In the genomic region with DNA sequence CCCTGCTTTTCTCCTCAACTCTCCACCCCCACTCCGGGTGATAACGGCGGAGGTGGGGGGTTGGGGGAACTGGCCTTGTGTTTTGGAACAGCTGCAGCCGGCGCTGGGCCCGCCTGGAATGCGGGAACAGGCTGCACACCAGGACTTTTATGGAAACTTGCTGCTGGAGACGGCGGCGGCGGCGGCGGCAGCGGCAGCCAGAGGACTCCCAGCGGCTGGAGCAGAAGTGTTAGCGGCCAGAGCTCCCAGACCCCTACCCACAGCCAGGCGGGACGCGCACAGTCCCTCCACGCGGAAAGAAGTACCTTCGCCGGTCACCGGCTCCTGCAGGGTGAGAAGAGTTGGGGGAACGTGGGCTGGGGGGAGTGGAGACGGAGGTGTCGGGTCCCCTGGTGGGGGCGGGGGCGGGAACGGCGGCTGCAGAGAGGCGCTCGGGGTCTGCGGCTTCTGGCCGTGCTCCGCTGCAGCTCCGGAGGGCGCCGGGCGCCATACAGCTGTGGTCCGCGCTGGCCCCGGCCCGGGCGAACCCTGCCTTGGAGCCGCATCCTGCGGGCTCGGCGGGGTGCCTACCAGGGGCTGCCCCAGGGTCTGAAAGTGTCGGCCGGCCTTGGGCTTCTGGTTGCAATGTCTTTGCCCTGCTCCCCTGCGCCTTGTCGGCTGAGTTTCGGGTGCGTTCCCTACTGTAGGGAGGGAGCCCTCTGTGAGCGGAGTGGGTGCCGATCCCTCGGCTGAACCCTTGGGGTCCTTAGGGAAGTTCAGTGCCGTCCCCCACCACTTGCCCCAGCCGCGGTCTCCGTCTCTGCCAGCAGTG, we compare ENCODE assay signal across 1 cellular context.
TF ChIP-seq lines count a peak whose summit lies in the region.

A gene (plus strand): TSS at position 196 of the 811 bp plus-strand sequence. CDS start 27,483 bp downstream, outside the sequence.

TF ChIP-seq in K562, 482 proteins besides CTCF, POLR2A, EP300 and RAD21 (continued from another document):
- TF ChIP-seq, protein P1, sequence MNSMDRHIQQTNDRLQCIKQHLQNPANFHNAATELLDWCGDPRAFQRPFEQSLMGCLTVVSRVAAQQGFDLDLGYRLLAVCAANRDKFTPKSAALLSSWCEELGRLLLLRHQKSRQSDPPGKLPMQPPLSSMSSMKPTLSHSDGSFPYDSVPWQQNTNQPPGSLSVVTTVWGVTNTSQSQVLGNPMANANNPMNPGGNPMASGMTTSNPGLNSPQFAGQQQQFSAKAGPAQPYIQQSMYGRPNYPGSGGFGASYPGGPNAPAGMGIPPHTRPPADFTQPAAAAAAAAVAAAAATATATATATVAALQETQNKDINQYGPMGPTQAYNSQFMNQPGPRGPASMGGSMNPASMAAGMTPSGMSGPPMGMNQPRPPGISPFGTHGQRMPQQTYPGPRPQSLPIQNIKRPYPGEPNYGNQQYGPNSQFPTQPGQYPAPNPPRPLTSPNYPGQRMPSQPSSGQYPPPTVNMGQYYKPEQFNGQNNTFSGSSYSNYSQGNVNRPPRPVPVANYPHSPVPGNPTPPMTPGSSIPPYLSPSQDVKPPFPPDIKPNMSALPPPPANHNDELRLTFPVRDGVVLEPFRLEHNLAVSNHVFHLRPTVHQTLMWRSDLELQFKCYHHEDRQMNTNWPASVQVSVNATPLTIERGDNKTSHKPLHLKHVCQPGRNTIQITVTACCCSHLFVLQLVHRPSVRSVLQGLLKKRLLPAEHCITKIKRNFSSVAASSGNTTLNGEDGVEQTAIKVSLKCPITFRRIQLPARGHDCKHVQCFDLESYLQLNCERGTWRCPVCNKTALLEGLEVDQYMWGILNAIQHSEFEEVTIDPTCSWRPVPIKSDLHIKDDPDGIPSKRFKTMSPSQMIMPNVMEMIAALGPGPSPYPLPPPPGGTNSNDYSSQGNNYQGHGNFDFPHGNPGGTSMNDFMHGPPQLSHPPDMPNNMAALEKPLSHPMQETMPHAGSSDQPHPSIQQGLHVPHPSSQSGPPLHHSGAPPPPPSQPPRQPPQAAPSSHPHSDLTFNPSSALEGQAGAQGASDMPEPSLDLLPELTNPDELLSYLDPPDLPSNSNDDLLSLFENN (IDR thresholded peaks at IDR 0.05; ENCODE audit: low read depth in 2 of 2, low read length in 2 of 2) = no peak
- no peak for TF ChIP-seq BRCA1 (IDR thresholded peaks at IDR 0.05)
- TF ChIP-seq BRCA1 (CRISPR knock-in tag; IDR thresholded peaks at IDR 0.05) = no peak
- TF ChIP-seq GATAD2B (IDR thresholded peaks at IDR 0.05; ENCODE audit: borderline replicate concordance) = no peak
TF ChIP-seq in K562: peak in this region for 16.
